Comparison of ENCODE assay signal across 25 cellular contexts in the genomic region with DNA sequence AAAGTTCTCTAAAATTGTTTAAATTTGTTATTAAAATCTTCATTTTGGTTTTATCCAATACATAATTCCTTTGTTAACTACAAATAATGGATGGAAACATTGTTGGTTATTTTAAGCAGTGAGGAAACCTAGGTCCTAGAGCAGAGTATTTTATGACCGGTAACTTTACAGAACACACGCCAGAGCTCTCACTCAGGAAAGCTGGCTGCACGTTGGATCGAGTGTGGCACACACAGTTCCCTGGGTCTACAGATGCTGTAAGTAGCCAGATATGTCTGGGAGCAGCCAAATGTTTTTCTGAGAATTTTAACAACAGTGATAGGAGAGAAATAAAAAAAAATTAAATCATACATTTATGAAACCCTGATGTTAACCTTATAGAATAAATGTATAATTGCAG.
A peak's percentile ranks its signal among the peaks of the same experiment; 100 is the strongest.
DNase-seq lines count a peak whose midpoint lies in the region; ATAC-seq, FAIRE-seq and TF ChIP-seq lines count a peak whose summit lies in the region.
"Had no signal": no experiment of that assay in that cellular context is flagged by ENCODE, and none has a peak within 500 bp of the region (broad histone marks: within the 10 kb centered on the region; RNA-seq: fewer than 3 reads in every experiment).

No MANE protein-coding gene starts in this region.

- no peak for TF ChIP-seq POLR2A in gastrocnemius medialis (IDR thresholded peaks at IDR 0.05)

- DNase-seq in T-helper 17 cell (no peak), heart right ventricle (peak; percentile 29 to 30), gastrocnemius medialis (peak; percentile 15 to 23), Kasumi-1 (lab: John Stamatoyannopoulos, UW) (no peak), inferior parietal cortex (ENCODE audit: extremely low spot score) (no peak)
- DNase-seq: Calu3, DMS79 treated with DMSO at 0.1 percent for 48 hours, GF-D8, H7, KBM-7, MG63, NCI-H1105 treated with DMSO at 0.1 percent for 48 hours, NCI-H2029 treated with DMSO at 0.1 percent for 48 hours, NCI-H226, NCI-H510A, NCI-H69, SIG-M5 had no signal

- H3K9me3 ChIP-seq in T-helper 17 cell (ENCODE audit: control insufficient read depth, low read length, poor library complexity, severe bottlenecking) (no peaks in the 10 kb centered on the region), heart right ventricle (no peaks in the 10 kb centered on the region), gastrocnemius medialis (no peaks in the 10 kb centered on the region)
- H3K9me3 ChIP-seq: MG63 had no signal

- intact Hi-C loops in heart right ventricle (cut with DNase I): loop anchor here in 2 of 10 donors (5.0 kb wide), 1 partner anchor 60 kb away; no protein-coding TSS in a partner anchor
- intact Hi-C loops in gastrocnemius medialis (cut with DNase I; ENCODE audit: low total_unique reads): no loop called here

- in situ Hi-C loops in gastrocnemius medialis (cut with MboI; ENCODE audit: low sequenced_read_pairs in 4 of 4): no loop called here

- H3K27ac Mint-ChIP-seq in T-helper 17 cell: peak overlapping the region; percentile 11

- H3K27me3 Mint-ChIP-seq in T-helper 17 cell: no peaks in the 10 kb centered on the region

- peak; percentile 62 for FAIRE-seq in islet of Langerhans (lab: Jason Lieb, UNC)
- FAIRE-seq: GM12891, GM19239, HTR-8/SVneo had no signal

- H3K36me3 ChIP-seq in heart right ventricle (no peaks in the 10 kb centered on the region), gastrocnemius medialis (no peaks in the 10 kb centered on the region)
- H3K36me3 ChIP-seq: MG63 had no signal

- no peaks in the 10 kb centered on the region for H3K36me3 Mint-ChIP-seq in T-helper 17 cell (ENCODE audit: low read depth)

- H3K27me3 ChIP-seq in heart right ventricle (no peaks in the 10 kb centered on the region), gastrocnemius medialis (no peaks in the 10 kb centered on the region)
- H3K27me3 ChIP-seq: MG63 had no signal

- H3K4me3 ChIP-seq in heart right ventricle (peak overlapping the region in 4 of 10 donors; percentile 3 to 18 (median 10)), gastrocnemius medialis (no peak overlapping the region)
- H3K4me3 ChIP-seq: MG63, SK-N-MC had no signal

- H3K4me1 ChIP-seq in heart right ventricle: peaks cover 0 to 27% (median 2%) of the 10 kb centered on the region in 9 donors
- H3K4me1 ChIP-seq in gastrocnemius medialis: peaks cover 17 to 19% of the 10 kb centered on the region in 2 donors

- peaks cover 4% of the 10 kb centered on the region for H3K4me1 Mint-ChIP-seq in T-helper 17 cell

- TF ChIP-seq CTCF in heart right ventricle (IDR thresholded peaks at IDR 0.05): no peak
- no peak for TF ChIP-seq CTCF in gastrocnemius medialis (IDR thresholded peaks at IDR 0.05 in 4 of 5, conservative IDR thresholded peaks at IDR 0.05 in 1 of 5)

- WGBS in heart right ventricle, 2 donors: 33 to 49% methylated on average over 4 of the region's 4 CpGs

- no peak overlapping the region for H3K4me3 Mint-ChIP-seq in T-helper 17 cell

- ATAC-seq in T-helper 17 cell (no peak), heart right ventricle (peak in 7 of 8 donors; percentile 82 to 99 (median 96)), gastrocnemius medialis (peak; percentile 75 to 85), GM19463 (IDR thresholded peaks at IDR 0.05; ENCODE audit: unreplicated experiment) (no peak)
- ATAC-seq: Panc1 had no signal

- H3K27ac ChIP-seq in heart right ventricle (peak overlapping the region in 9 of 10 donors; percentile 18 to 77 (median 49)), gastrocnemius medialis (peak overlapping the region in 3 of 4 donors; percentile 9 to 47 (median 29))
- H3K27ac ChIP-seq: RWPE1, SK-N-MC had no signal

Comparison
In these comparisons a context has a peak if more than half of its experiments do, and no peak if none do; other contexts are left out.
1. ATAC-seq: peak in heart right ventricle (7 of 8) and gastrocnemius medialis (2 of 2); none in T-helper 17 cell (single experiment) and GM19463 (single experiment).
2. DNase-seq: peak in heart right ventricle (2 of 2) and gastrocnemius medialis (2 of 2); none in T-helper 17 cell (0 of 3), Kasumi-1 (0 of 2) and inferior parietal cortex (single experiment).